ENCODE assay signal across 1 cellular context in the genomic region with DNA sequence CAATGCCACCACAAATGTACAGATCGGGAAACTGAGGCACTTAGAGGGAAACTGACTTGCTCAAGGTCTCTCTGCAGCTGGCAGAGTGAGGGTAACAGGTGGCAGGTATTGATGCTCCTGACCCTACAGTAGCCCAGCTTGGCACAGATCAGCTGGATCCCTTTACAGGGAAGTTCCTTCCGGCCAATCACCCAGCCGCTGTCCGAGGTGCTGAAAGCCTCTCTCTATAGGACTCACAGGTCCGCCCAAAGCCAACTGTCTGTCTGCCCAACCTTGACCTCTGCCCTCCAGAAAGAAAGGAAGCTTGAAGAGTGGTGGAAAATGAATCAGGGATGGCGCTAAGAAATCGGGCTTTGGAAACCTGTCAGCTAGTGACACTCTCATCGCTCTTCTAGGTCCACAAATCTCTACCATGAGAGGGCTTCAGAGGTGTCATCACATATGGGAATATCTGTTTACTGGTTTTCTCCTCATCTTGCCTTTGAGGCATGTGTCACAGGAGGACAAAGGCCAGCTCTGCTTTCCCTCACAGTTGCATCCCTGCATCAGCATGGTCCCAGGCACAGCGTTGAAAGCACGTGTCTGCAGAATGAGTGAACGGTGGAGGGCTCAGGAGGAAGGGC.
TF ChIP-seq lines count a peak whose summit lies in the region.

No MANE protein-coding gene starts in this region.

TF ChIP-seq in K562, 482 proteins besides CTCF, POLR2A, EP300 and RAD21 (continued from another document):
- TF ChIP-seq, protein P1, sequence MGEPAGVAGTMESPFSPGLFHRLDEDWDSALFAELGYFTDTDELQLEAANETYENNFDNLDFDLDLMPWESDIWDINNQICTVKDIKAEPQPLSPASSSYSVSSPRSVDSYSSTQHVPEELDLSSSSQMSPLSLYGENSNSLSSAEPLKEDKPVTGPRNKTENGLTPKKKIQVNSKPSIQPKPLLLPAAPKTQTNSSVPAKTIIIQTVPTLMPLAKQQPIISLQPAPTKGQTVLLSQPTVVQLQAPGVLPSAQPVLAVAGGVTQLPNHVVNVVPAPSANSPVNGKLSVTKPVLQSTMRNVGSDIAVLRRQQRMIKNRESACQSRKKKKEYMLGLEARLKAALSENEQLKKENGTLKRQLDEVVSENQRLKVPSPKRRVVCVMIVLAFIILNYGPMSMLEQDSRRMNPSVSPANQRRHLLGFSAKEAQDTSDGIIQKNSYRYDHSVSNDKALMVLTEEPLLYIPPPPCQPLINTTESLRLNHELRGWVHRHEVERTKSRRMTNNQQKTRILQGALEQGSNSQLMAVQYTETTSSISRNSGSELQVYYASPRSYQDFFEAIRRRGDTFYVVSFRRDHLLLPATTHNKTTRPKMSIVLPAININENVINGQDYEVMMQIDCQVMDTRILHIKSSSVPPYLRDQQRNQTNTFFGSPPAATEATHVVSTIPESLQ (CRISPR knock-in tag; IDR thresholded peaks at IDR 0.05): 0 out of 2 replicates have a peak, but pooled peaks have one; percentile 67
- peak in 1 of 2 experiments; percentile 84 for TF ChIP-seq AFF1 (IDR thresholded peaks at IDR 0.05; ENCODE audit: low read depth in 1 of 2, partially characterized antibody in 2 of 2)
- TF ChIP-seq GTF2B (IDR thresholded peaks at IDR 0.05; ENCODE audit: extremely low read depth, insufficient read length): no peak
- TF ChIP-seq, protein P2, sequence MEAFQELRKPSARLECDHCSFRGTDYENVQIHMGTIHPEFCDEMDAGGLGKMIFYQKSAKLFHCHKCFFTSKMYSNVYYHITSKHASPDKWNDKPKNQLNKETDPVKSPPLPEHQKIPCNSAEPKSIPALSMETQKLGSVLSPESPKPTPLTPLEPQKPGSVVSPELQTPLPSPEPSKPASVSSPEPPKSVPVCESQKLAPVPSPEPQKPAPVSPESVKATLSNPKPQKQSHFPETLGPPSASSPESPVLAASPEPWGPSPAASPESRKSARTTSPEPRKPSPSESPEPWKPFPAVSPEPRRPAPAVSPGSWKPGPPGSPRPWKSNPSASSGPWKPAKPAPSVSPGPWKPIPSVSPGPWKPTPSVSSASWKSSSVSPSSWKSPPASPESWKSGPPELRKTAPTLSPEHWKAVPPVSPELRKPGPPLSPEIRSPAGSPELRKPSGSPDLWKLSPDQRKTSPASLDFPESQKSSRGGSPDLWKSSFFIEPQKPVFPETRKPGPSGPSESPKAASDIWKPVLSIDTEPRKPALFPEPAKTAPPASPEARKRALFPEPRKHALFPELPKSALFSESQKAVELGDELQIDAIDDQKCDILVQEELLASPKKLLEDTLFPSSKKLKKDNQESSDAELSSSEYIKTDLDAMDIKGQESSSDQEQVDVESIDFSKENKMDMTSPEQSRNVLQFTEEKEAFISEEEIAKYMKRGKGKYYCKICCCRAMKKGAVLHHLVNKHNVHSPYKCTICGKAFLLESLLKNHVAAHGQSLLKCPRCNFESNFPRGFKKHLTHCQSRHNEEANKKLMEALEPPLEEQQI (IDR thresholded peaks at IDR 0.05): peak; percentile 79; the same call in 1 of the 2 replicates
- peak; percentile 98 for TF ChIP-seq EHMT2 (IDR thresholded peaks at IDR 0.05)
- TF ChIP-seq ASH1L (IDR thresholded peaks at IDR 0.05; ENCODE audit: borderline replicate concordance, low read depth, partially characterized antibody): no peak
- TF ChIP-seq ELF2 (CRISPR knock-in tag; IDR thresholded peaks at IDR 0.05): no peak
